ENCODE assay signal across 11 cellular contexts in the genomic region with DNA sequence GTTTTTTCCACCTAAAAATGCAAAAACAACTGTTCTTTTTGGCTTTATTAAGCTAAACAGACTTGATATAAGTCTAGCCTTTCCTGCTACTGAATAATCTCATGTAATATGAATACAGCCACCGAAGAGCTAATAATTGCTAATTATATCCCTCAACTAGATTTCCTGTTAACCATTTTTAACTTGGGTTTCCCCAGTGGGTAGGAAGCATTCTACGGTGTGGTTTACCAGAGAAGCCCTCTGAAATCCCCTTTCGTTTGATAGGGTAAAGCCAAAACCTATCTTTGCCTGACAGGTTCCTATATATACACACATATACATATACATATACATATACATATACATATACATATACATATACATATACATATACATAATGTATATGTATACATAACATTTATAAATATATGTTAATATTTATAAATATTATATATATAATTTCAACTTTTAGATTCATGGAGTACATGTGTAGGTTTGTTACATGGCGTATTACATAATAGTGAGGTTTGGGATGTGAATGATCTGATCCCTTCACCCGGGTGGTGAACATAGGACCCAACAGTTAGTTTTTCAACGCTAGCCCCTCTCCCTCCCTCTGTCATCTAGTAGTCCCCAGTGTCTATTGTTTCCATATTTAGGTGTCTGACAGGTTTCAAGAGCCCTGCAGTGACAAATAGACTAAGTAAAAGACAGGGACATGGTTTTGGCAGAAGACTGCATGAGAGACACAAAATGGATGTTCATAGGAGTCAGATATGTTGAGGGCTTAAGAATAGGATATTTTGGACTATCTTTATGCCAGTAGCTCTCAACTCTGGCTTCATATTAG.
A peak's percentile ranks its signal among the peaks of the same experiment; 100 is the strongest.
DNase-seq lines count a peak whose midpoint lies in the region; ATAC-seq lines count a peak whose summit lies in the region.
"Had no signal": no experiment of that assay in that cellular context is flagged by ENCODE, and none has a peak within 500 bp of the region (broad histone marks: within the 10 kb centered on the region; RNA-seq: fewer than 3 reads in every experiment).

No MANE protein-coding gene starts in this region.

- peaks cover 8% of the 10 kb centered on the region for H3K9me3 Mint-ChIP-seq in stimulated activated memory B cell treated with anti-CD40 and anti-IgM and Interleukin-4, amounts not matched to agents 10 μg/mL and 1 μg/mL and 100 μg/mL, for 72 hours

- H3K27me3 Mint-ChIP-seq in stimulated activated memory B cell treated with anti-CD40 and anti-IgM and Interleukin-4, amounts not matched to agents 10 μg/mL and 1 μg/mL and 100 μg/mL, for 72 hours = no peaks in the 10 kb centered on the region

- H3K4me1 Mint-ChIP-seq in stimulated activated memory B cell treated with anti-CD40 and anti-IgM and Interleukin-4, amounts not matched to agents 10 μg/mL and 1 μg/mL and 100 μg/mL, for 72 hours = peaks cover 44% of the 10 kb centered on the region
- H3K4me1 Mint-ChIP-seq: H9 had no signal

- peak; percentile 49 to 56 for ATAC-seq in activated CD4-positive, CD25-positive, alpha-beta regulatory T cell treated with anti-CD3 and anti-CD28 coated beads, Interleukin-2, amount 50 U/mL, for 24 hours
- ATAC-seq in HG02798 (IDR thresholded peaks at IDR 0.05; ENCODE audit: poor library complexity, unreplicated experiment) (peak; percentile 48), HG03575 (IDR thresholded peaks at IDR 0.05; ENCODE audit: extremely low read depth, insufficient number of reproducible peaks, low FRiP score, unreplicated experiment) (peak; percentile 48), GM18520 (IDR thresholded peaks at IDR 0.05; ENCODE audit: unreplicated experiment) (no peak)
- peak; percentile 74 for ATAC-seq in stimulated activated memory B cell treated with anti-CD40 and anti-IgM and Interleukin-4, amounts not matched to agents 10 μg/mL and 1 μg/mL and 100 μg/mL, for 72 hours
- ATAC-seq: gastroesophageal sphincter had no signal

- H3K27ac Mint-ChIP-seq in stimulated activated memory B cell treated with anti-CD40 and anti-IgM and Interleukin-4, amounts not matched to agents 10 μg/mL and 1 μg/mL and 100 μg/mL, for 72 hours = peak overlapping the region; percentile 86
- H3K27ac Mint-ChIP-seq: H9 had no signal

- H3K4me3 Mint-ChIP-seq in stimulated activated memory B cell treated with anti-CD40 and anti-IgM and Interleukin-4, amounts not matched to agents 10 μg/mL and 1 μg/mL and 100 μg/mL, for 72 hours = no peak overlapping the region
- H3K4me3 Mint-ChIP-seq: H9 had no signal

- peaks cover 7% of the 10 kb centered on the region for H3K36me3 Mint-ChIP-seq in stimulated activated memory B cell treated with anti-CD40 and anti-IgM and Interleukin-4, amounts not matched to agents 10 μg/mL and 1 μg/mL and 100 μg/mL, for 72 hours

- DNase-seq in activated CD4-positive, CD25-positive, alpha-beta regulatory T cell (lab: John Stamatoyannopoulos, UW) = no peak
- DNase-seq in NCI-H2227 treated with DMSO at 0.1 percent for 48 hours (lab: John Stamatoyannopoulos, UW) (no peak), NCI-H1105 treated with DMSO at 0.1 percent for 48 hours (lab: John Stamatoyannopoulos, UW) (no peak)
- DNase-seq: H9, mesenchymal stem cell had no signal
